17 cellular contexts compared by ENCODE assay signal in the genomic region with DNA sequence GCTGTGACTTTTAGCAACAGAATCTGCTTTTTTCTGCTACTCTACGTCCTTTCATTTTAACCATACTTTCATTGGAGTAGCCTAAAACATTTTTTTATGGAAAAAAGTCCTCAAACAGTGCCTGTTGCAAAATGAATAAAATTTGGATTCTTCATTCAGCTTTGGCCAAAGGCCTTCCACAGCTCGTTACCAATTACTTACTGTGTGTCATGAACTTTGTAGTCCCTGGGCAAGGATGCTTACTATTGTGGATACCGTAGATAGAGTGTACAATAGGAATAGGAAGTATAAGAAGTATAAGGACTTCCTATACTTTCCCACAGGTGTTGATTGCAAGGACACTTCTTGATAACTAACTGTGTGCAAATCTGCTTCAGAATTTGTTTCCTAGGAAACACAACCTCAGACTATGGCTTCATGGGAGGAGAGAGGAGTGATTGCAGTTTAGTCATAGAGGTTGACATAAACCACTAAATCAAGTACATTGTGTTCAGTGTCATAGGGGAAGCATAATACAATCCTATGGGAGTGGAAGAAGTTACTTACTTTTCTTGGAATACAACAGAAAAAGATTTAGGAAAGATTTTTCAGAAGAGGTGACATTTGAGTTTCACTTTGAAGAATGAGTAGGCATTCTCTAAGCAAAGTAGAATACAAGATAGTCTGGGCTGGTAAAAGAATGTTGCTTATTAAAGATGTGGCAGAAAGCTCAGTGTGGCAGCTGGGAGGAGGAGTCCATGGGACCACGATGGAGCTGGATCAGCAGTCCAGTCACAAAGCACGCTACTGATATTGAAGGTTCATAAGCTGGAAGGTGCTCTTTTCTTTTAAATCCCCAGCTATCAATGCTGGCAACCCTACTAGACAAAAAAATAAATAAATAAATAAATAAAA.
DNase-seq lines count a peak whose midpoint lies in the region; ATAC-seq and TF ChIP-seq lines count a peak whose summit lies in the region.
"Had no signal": no experiment of that assay in that cellular context is flagged by ENCODE, and none has a peak within 500 bp of the region (broad histone marks: within the 10 kb centered on the region; RNA-seq: fewer than 3 reads in every experiment).

No MANE protein-coding gene starts in this region.

- H3K9me3 Mint-ChIP-seq in activated T-cell treated with anti-CD3 and anti-CD28 coated beads, Interleukin-2, amount 50 U/mL, for 72 hours = no peaks in the 10 kb centered on the region
- H3K9me3 Mint-ChIP-seq: CD14-positive monocyte had no signal

- H3K36me3 Mint-ChIP-seq in activated T-cell treated with anti-CD3 and anti-CD28 coated beads, Interleukin-2, amount 50 U/mL, for 72 hours (ENCODE audit: insufficient read depth in 2 of 2) = peaks cover 0 to 2% of the 10 kb centered on the region in 2 donors

- DNase-seq in activated T-cell treated with anti-CD3 and anti-CD28 coated beads, Interleukin-2, amount 50 U/mL, for 72 hours = no peak
- no peak for DNase-seq in activated T-cell treated with anti-CD3 and anti-CD28 coated beads, Interleukin-2, amount 50 U/mL, for 1 hour
- DNase-seq in coronary artery (ENCODE audit: low spot score) = no peak
- peak; percentile 36 for DNase-seq in kidney tubule cell (ENCODE audit: low spot score)
- DNase-seq in NCI-H146 (lab: John Stamatoyannopoulos, UW) = no peak
- DNase-seq in activated naive CD4-positive, alpha-beta T cell treated with anti-CD3 and anti-CD28 coated beads, Interleukin-2, amount 50 U/mL, for 16 hours = no peak
- DNase-seq in NCI-H748 (lab: John Stamatoyannopoulos, UW; ENCODE audit: unreplicated experiment) = no peak
- DNase-seq: 8988T; activated T-cell treated with anti-CD3 and anti-CD28 coated beads, Interleukin-2, amount 50 U/mL, for 48 hours; dorsolateral prefrontal cortex; KG1; NCI-H1436; NCI-H345; right lobe of liver; SIG-M5 had no signal

- H3K27ac Mint-ChIP-seq in activated T-cell treated with anti-CD3 and anti-CD28 coated beads, Interleukin-2, amount 50 U/mL, for 72 hours = peak overlapping the region; percentile 7
- H3K27ac Mint-ChIP-seq: CD14-positive monocyte had no signal

- H3K4me3 ChIP-seq in coronary artery = peak overlapping the region; percentile 8
- H3K4me3 ChIP-seq: dorsolateral prefrontal cortex, right lobe of liver had no signal

- peak overlapping the region in 1 of 2 donors; percentile 49 for H3K27ac ChIP-seq in coronary artery
- H3K27ac ChIP-seq: dorsolateral prefrontal cortex, right lobe of liver had no signal

- no peaks in the 10 kb centered on the region for H3K4me1 Mint-ChIP-seq in activated T-cell treated with anti-CD3 and anti-CD28 coated beads, Interleukin-2, amount 50 U/mL, for 72 hours (ENCODE audit: low read depth)

- no peak for TF ChIP-seq CTCF in coronary artery (IDR thresholded peaks at IDR 0.05)

- no peak overlapping the region for H3K4me3 Mint-ChIP-seq in activated T-cell treated with anti-CD3 and anti-CD28 coated beads, Interleukin-2, amount 50 U/mL, for 72 hours
- H3K4me3 Mint-ChIP-seq: CD14-positive monocyte had no signal

- no peak for ATAC-seq in activated T-cell treated with anti-CD3 and anti-CD28 coated beads, Interleukin-2, amount 50 U/mL, for 72 hours (replicated peaks in 1 of 2)
- no peak for ATAC-seq in GM21723 (IDR thresholded peaks at IDR 0.05; ENCODE audit: unreplicated experiment)
- ATAC-seq: right lobe of liver had no signal

- no peaks in the 10 kb centered on the region for H3K27me3 Mint-ChIP-seq in activated T-cell treated with anti-CD3 and anti-CD28 coated beads, Interleukin-2, amount 50 U/mL, for 72 hours (ENCODE audit: low read depth)
